Comparison of ENCODE assay signal across 1 cellular context in the genomic region with DNA sequence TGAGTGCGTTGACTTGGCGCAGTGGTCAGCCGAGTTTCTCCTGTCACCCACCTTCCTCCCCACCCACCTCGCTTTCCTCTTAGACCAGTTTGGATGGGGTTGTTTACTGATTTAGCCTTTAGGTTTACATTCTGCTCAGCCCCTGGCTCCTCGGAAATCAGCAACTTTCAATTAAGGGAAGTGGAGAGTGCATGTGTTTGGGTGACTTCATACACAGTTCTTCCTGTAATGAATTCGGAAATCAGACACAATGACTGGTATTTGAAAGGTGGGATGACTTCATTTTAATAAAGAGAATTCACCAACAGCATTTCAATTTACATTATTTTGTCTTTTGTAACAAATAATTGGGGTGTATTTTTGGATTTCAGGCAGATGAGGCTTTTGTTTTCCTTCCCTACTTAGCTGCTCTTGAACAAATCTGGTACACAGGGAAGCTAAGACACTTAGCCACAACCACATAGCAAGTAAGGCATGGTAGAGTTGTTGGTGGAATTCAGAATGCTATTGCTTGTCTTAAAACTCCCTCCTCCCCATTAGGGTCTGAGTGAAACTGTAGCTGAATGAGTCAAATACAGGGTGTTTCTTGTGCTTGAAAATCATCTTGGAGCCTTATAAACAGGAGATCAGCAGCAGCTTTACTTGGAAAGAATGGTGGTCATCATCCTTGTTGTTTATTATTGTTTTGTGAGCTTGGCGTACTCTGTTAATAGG.
TF ChIP-seq lines count a peak whose summit lies in the region.

No MANE protein-coding gene starts in this region.

TF ChIP-seq in liver, 16 proteins besides CTCF, POLR2A, EP300 and RAD21 (continued from another document):
- TF ChIP-seq, protein P1, sequence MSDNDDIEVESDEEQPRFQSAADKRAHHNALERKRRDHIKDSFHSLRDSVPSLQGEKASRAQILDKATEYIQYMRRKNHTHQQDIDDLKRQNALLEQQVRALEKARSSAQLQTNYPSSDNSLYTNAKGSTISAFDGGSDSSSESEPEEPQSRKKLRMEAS (IDR thresholded peaks at IDR 0.05), result no peak
- no peak for TF ChIP-seq EGR1 (IDR thresholded peaks at IDR 0.05; ENCODE audit: low read depth in 2 of 2)
- no peak for TF ChIP-seq FOXA1 (IDR thresholded peaks at IDR 0.05)
- no peak for TF ChIP-seq HNF4G (IDR thresholded peaks at IDR 0.05)
- TF ChIP-seq, protein P2, sequence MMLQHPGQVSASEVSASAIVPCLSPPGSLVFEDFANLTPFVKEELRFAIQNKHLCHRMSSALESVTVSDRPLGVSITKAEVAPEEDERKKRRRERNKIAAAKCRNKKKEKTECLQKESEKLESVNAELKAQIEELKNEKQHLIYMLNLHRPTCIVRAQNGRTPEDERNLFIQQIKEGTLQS (IDR thresholded peaks at IDR 0.05), result no peak
- TF ChIP-seq FOXA2 (IDR thresholded peaks at IDR 0.05), result no peak
